Comparison of ENCODE assay signal across 9 cellular contexts in genomic region chr14:35333347-35333730, GRCh38. TPM values are rescaled to one million over a fixed set of nuclear protein-coding genes. Genes with fewer than 3 reads are reported as not detected.
DNase-seq lines count a peak whose midpoint lies in the region; TF ChIP-seq lines count a peak whose summit lies in the region.
"Had no signal": no experiment of that assay in that cellular context is flagged by ENCODE, and none has a peak within 500 bp of the region (broad histone marks: within the 10 kb centered on the region; RNA-seq: fewer than 3 reads in every experiment).

No MANE protein-coding gene starts in this region.

- no peaks in the 10 kb centered on the region for H4K20me1 ChIP-seq in Loucy (ENCODE audit: insufficient read depth, low read length, poor library complexity, severe bottlenecking)
- H4K20me1 ChIP-seq in mammary epithelial cell (ENCODE audit: insufficient read depth, low read length): no peaks in the 10 kb centered on the region

- no peaks in the 10 kb centered on the region for H3K36me3 Mint-ChIP-seq in osteocyte (ENCODE audit: unreplicated experiment)

- TF ChIP-seq CTCF in Loucy (conservative IDR thresholded peaks at IDR 0.05; ENCODE audit: low read length): no peak
- no peak for TF ChIP-seq CTCF in mammary epithelial cell (conservative IDR thresholded peaks at IDR 0.05 in 1 of 2, IDR thresholded peaks at IDR 0.05 in 1 of 2; ENCODE audit: extremely low read depth in 1 of 2, insufficient read depth in 1 of 2, low read depth in 1 of 2, low read length in 2 of 2)
- no peak for TF ChIP-seq CTCF in osteocyte (IDR thresholded peaks at IDR 0.05)
- no peak for TF ChIP-seq CTCF in A673 (conservative IDR thresholded peaks at IDR 0.05; ENCODE audit: low read depth, low read length)

- intact Hi-C loops in mammary epithelial cell (cut with micrococcal nuclease) (no loop called here), A673 (cut with micrococcal nuclease; ENCODE audit: unreplicated experiment) (no loop called here)

- H2AFZ ChIP-seq in Loucy (ENCODE audit: low read length) (peak overlapping the region; percentile 77), mammary epithelial cell (ENCODE audit: low read depth, low read length) (peak overlapping the region; percentile 68)

- H3K9me2 ChIP-seq in Loucy (replicated peaks; ENCODE audit: low read depth, low read length): no peaks in the 10 kb centered on the region

- DNase-seq in D341Med (ENCODE audit: low spot score): peak; percentile 20
- no peak for DNase-seq in mammary epithelial cell
- no peak for DNase-seq in osteocyte (ENCODE audit: extremely low spot score, unreplicated experiment)
- DNase-seq in NCI-H2029 (lab: John Stamatoyannopoulos, UW): no peak
- no peak for DNase-seq in A673 (ENCODE audit: low spot score)
- no peak for DNase-seq in AML-193 (lab: John Stamatoyannopoulos, UW)
- DNase-seq in midbrain (lab: John Stamatoyannopoulos, UW): no peak
- DNase-seq: NCI-H1105 treated with DMSO at 0.1 percent for 48 hours had no signal

- no peaks in the 10 kb centered on the region for H3K27me3 Mint-ChIP-seq in osteocyte (ENCODE audit: unreplicated experiment)

- POLR2A ChIA-PET in A673 (lab: Charles Lee; ENCODE audit: low non-redundant PET): no interaction called here

- peaks cover 29% of the 10 kb centered on the region for H3K4me1 ChIP-seq in Loucy (ENCODE audit: insufficient read depth, low read length, poor library complexity, severe bottlenecking)
- H3K4me1 ChIP-seq in mammary epithelial cell (ENCODE audit: insufficient read depth, low read length): peaks cover 62% of the 10 kb centered on the region
- no peaks in the 10 kb centered on the region for H3K4me1 ChIP-seq in A673 (ENCODE audit: insufficient read depth, low read length, poor library complexity, severe bottlenecking)

- peaks cover 57% of the 10 kb centered on the region for H3K4me1 Mint-ChIP-seq in osteocyte (ENCODE audit: unreplicated experiment)

- no peaks in the 10 kb centered on the region for H3K9me3 Mint-ChIP-seq in osteocyte (ENCODE audit: unreplicated experiment)

- in situ Hi-C loops in mammary epithelial cell (cut with MboI; ENCODE audit: low sequenced_read_pairs in 2 of 2): no loop called here

- dilution Hi-C loops in mammary epithelial cell (cut with HindIII; ENCODE audit: low sequenced_read_pairs): no loop called here

- H3K27me3 ChIP-seq in Loucy (ENCODE audit: insufficient read depth, low read length, poor library complexity, severe bottlenecking): no peaks in the 10 kb centered on the region
- no peaks in the 10 kb centered on the region for H3K27me3 ChIP-seq in mammary epithelial cell (ENCODE audit: insufficient read depth, low read length)
- no peaks in the 10 kb centered on the region for H3K27me3 ChIP-seq in A673 (replicated peaks; ENCODE audit: insufficient read depth, low read depth, low read length, poor library complexity)

- CTCF ChIA-PET in mammary epithelial cell (lab: Charles Lee; ENCODE audit: low non-redundant PET): no interaction called here
- CTCF ChIA-PET in A673 (lab: Charles Lee): no interaction called here

- H3K79me2 ChIP-seq in Loucy (ENCODE audit: insufficient read depth, low read length) (no peaks in the 10 kb centered on the region), mammary epithelial cell (ENCODE audit: insufficient read depth, low read length) (no peaks in the 10 kb centered on the region)

- H3K4me2 ChIP-seq in Loucy (ENCODE audit: low read depth, low read length, poor library complexity, severe bottlenecking): peak overlapping the region; percentile 71
- H3K4me2 ChIP-seq in mammary epithelial cell (ENCODE audit: insufficient read depth, low read depth, low read length): no peak overlapping the region

- H3K27ac Mint-ChIP-seq in osteocyte (ENCODE audit: unreplicated experiment): peak overlapping the region; percentile 62

- BruUV-seq in mammary epithelial cell (replicated peaks; lab: Mats Ljungman, UMichigan) (no TSS peak), A673 (replicated peaks; lab: Mats Ljungman, UMichigan) (no TSS peak)

- H3K9me3 ChIP-seq in Loucy (ENCODE audit: insufficient read depth, low read depth, low read length): no peaks in the 10 kb centered on the region
- no peaks in the 10 kb centered on the region for H3K9me3 ChIP-seq in mammary epithelial cell (replicated peaks; ENCODE audit: insufficient read depth, low read length)
- H3K9me3 ChIP-seq in A673 (ENCODE audit: low read depth, low read length, poor library complexity, severe bottlenecking): no peaks in the 10 kb centered on the region

- no peaks in the 10 kb centered on the region for H3F3A ChIP-seq in Loucy (ENCODE audit: low read depth)

- H3K4me3 ChIP-seq in Loucy (ENCODE audit: low read length, poor library complexity, severe bottlenecking) (peak overlapping the region; percentile 54), mammary epithelial cell (replicated peaks in 1 of 3; ENCODE audit: insufficient read depth in 1 of 3, low read depth in 2 of 3, low read length in 3 of 3) (no peak overlapping the region), A673 (ENCODE audit: low read depth, low read length, poor library complexity, severe bottlenecking) (no peak overlapping the region)

- 85% methylated on average over 7 of the region's 7 CpGs for WGBS in mammary epithelial cell (ENCODE audit: low coverage, missing lambda C conversion rate)

- peak overlapping the region; percentile 68 for H3K9ac ChIP-seq in Loucy (ENCODE audit: low read depth, low read length, poor library complexity, severe bottlenecking)
- H3K9ac ChIP-seq in mammary epithelial cell (ENCODE audit: insufficient read depth, low read length): no peak overlapping the region

- no peak overlapping the region for H3K4me3 Mint-ChIP-seq in osteocyte (ENCODE audit: unreplicated experiment)

- H3K36me3 ChIP-seq in Loucy (ENCODE audit: insufficient read depth, low read length) (no peaks in the 10 kb centered on the region), mammary epithelial cell (ENCODE audit: insufficient read depth, low read length) (no peaks in the 10 kb centered on the region), A673 (ENCODE audit: insufficient read depth, low read length, poor library complexity, severe bottlenecking) (no peaks in the 10 kb centered on the region)

- H3K27ac ChIP-seq in mammary epithelial cell (ENCODE audit: insufficient read depth, low read depth, low read length): peak overlapping the region; percentile 50
- H3K27ac ChIP-seq in A673 (ENCODE audit: low read depth, low read length, poor library complexity, severe bottlenecking): no peak overlapping the region

RNA-seq across cellular contexts. Expression of gene PSMA6, which starts 41.2 kb away (rescaled TPM):
- total RNA-seq in mammary epithelial cell (100 to 1,000 TPM; 128 to 181 TPM), osteocyte (137 and 146 TPM in 2 replicates), A673 (2021) (364 and 392 TPM in 2 replicates)
- polyA plus RNA-seq in mammary epithelial cell: 193 TPM
- 165 TPM for polyA minus RNA-seq in mammary epithelial cell
